8 cellular contexts compared by ENCODE assay signal in the genomic region with DNA sequence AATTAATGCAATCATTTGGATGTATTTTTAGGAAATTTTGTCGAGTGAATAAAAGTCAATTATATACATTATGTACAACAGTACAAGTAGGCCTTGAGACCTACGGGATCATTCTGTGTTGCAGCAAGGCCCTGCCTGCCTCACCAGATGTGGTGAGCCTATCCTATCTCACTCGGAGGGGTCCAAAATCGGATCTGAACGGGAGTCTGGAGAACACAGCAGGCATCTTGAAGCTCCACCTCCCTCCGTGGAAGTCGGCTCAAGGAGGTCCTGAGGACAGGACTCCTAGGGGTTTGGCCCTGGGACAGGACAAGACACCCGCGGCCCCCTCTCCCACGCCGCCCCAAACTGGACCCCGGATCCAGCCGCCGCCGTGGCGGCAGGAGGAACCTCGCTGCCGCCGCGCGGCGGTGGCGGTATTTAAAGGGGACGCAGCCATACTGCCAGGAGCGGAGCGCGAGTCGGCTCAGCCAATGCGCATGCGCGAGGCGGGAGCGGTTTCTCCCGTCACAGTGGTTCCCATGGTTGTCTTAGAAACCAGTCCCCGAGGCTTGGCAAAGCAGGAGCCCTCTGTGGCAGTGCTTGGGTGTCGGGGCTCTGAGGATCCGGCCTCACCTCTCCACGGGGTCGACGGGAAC.
DNase-seq lines count a peak whose midpoint lies in the region; ATAC-seq, FAIRE-seq and TF ChIP-seq lines count a peak whose summit lies in the region.
"Not testable (repeated sequence)": the region's sequence is repeated elsewhere in the genome, so short reads cannot be mapped to it uniquely, and the experiment has no call there.

No MANE protein-coding gene starts in this region.

- ATAC-seq in GM18520 (IDR thresholded peaks at IDR 0.05; ENCODE audit: unreplicated experiment): peak; percentile 69
- peak; percentile 72 for ATAC-seq in GM23338
- ATAC-seq in HG03469 (IDR thresholded peaks at IDR 0.05; ENCODE audit: unreplicated experiment): peak; percentile 74
- peak; percentile 62 for ATAC-seq in stimulated activated naive CD8-positive, alpha-beta T cell treated with anti-CD3 and anti-CD28 coated beads, Interleukin-15, amount 100 ng/mL, for 72 hours

- not testable (repeated sequence) for H3K4me2 ChIP-seq in GM23338

- not testable (repeated sequence) for H3K79me2 ChIP-seq in GM23338 (replicated peaks; ENCODE audit: insufficient read depth)

- not testable (repeated sequence) for TF ChIP-seq CTCF in GM23338 (conservative IDR thresholded peaks at IDR 0.05; ENCODE audit: low read depth in 2 of 2); kidney (IDR thresholded peaks at IDR 0.05; ENCODE audit: borderline replicate concordance, extremely low read depth, insufficient read depth)

- not testable (repeated sequence) for H3K4me1 ChIP-seq in GM23338 (ENCODE audit: insufficient read depth); kidney (ENCODE audit: control insufficient read depth in 1 of 2, insufficient read depth in 1 of 2, low read depth in 1 of 2, low read length in 2 of 2)

- H3K9me3 Mint-ChIP-seq in GM23338; activated naive CD8-positive, alpha-beta T cell treated with anti-CD3 and anti-CD28 coated beads for 36 hours; stimulated activated naive CD8-positive, alpha-beta T cell treated with anti-CD3 and anti-CD28 coated beads, Interleukin-15, amount 100 ng/mL, for 72 hours: not testable (repeated sequence)

- not testable (repeated sequence) for H3K9me3 ChIP-seq in kidney (ENCODE audit: control insufficient read depth in 1 of 2, low read length in 2 of 2)

- not testable (repeated sequence) for H3K36me3 Mint-ChIP-seq in GM23338 (ENCODE audit: low read depth); activated naive CD8-positive, alpha-beta T cell treated with anti-CD3 and anti-CD28 coated beads for 36 hours

- not testable (repeated sequence) for H3K27me3 Mint-ChIP-seq in GM23338 (ENCODE audit: insufficient read depth, low read depth, poor library complexity); activated naive CD8-positive, alpha-beta T cell treated with anti-CD3 and anti-CD28 coated beads for 36 hours; stimulated activated naive CD8-positive, alpha-beta T cell treated with anti-CD3 and anti-CD28 coated beads, Interleukin-15, amount 100 ng/mL, for 72 hours

- H3K27me3 ChIP-seq in GM23338 (ENCODE audit: insufficient read depth): not testable (repeated sequence)

- H3K36me3 ChIP-seq in GM23338 (ENCODE audit: insufficient read depth); kidney (ENCODE audit: control insufficient read depth in 1 of 2, insufficient read depth in 2 of 2, low read length in 2 of 2): not testable (repeated sequence)

- H3F3A ChIP-seq in GM23338 (replicated peaks; ENCODE audit: low read depth): not testable (repeated sequence)

- H3K9ac ChIP-seq in kidney (ENCODE audit: low read length in 2 of 2): not testable (repeated sequence)

- not testable (repeated sequence) for H3K27ac ChIP-seq in GM23338 (ENCODE audit: low read depth); kidney (ENCODE audit: low read depth in 2 of 2, low read length in 2 of 2)

- not testable (repeated sequence) for H3K4me3 Mint-ChIP-seq in GM23338; activated naive CD8-positive, alpha-beta T cell treated with anti-CD3 and anti-CD28 coated beads for 36 hours; stimulated activated naive CD8-positive, alpha-beta T cell treated with anti-CD3 and anti-CD28 coated beads, Interleukin-15, amount 100 ng/mL, for 72 hours

- not testable (repeated sequence) for FAIRE-seq in kidney (lab: Jason Lieb, UNC)

- not testable (repeated sequence) for DNase-seq in GM23338 (ENCODE audit: low spot score)
- peak; percentile 74 to 85 for DNase-seq in activated CD4-positive, alpha-beta T cell treated with anti-CD3 and anti-CD28 coated beads, Interleukin-2, amount 50 U/mL, for 24 hours (ENCODE audit: low read depth in 1 of 2, low spot score in 1 of 2)
- DNase-seq in activated naive CD8-positive, alpha-beta T cell treated with anti-CD3 and anti-CD28 coated beads for 36 hours: peak; percentile 89
- peak; percentile 96 for DNase-seq in kidney
- DNase-seq in stimulated activated CD4-positive, alpha-beta T cell treated with anti-CD3 and anti-CD28 coated beads, Interleukin-12 subunit alpha, Interleukin-12 subunit beta, amount 100 ng/mL, for 48 hours (ENCODE audit: low read depth in 2 of 3, low spot score in 1 of 3): peak; percentile 62 to 92 (median 76)
- DNase-seq in stimulated activated naive CD8-positive, alpha-beta T cell treated with anti-CD3 and anti-CD28 coated beads, Interleukin-15, amount 100 ng/mL, for 72 hours: peak; percentile 82 to 96

- not testable (repeated sequence) for H3K4me3 ChIP-seq in GM23338; kidney (ENCODE audit: low read length in 2 of 2)

- not testable (repeated sequence) for H4K20me1 ChIP-seq in GM23338 (replicated peaks; ENCODE audit: insufficient read depth)

- H3K4me1 Mint-ChIP-seq in GM23338; activated naive CD8-positive, alpha-beta T cell treated with anti-CD3 and anti-CD28 coated beads for 36 hours; stimulated activated naive CD8-positive, alpha-beta T cell treated with anti-CD3 and anti-CD28 coated beads, Interleukin-15, amount 100 ng/mL, for 72 hours: not testable (repeated sequence)

- not testable (repeated sequence) for H3K9me2 ChIP-seq in GM23338 (ENCODE audit: insufficient read depth)

- H2AFZ ChIP-seq in GM23338: not testable (repeated sequence)

- intact Hi-C loops in kidney (cut with DNase I): not testable (repeated sequence)

- H3K27ac Mint-ChIP-seq in GM23338; activated naive CD8-positive, alpha-beta T cell treated with anti-CD3 and anti-CD28 coated beads for 36 hours; stimulated activated naive CD8-positive, alpha-beta T cell treated with anti-CD3 and anti-CD28 coated beads, Interleukin-15, amount 100 ng/mL, for 72 hours: not testable (repeated sequence)
